Comparison of ENCODE assay signal across 11 cellular contexts in the genomic region with DNA sequence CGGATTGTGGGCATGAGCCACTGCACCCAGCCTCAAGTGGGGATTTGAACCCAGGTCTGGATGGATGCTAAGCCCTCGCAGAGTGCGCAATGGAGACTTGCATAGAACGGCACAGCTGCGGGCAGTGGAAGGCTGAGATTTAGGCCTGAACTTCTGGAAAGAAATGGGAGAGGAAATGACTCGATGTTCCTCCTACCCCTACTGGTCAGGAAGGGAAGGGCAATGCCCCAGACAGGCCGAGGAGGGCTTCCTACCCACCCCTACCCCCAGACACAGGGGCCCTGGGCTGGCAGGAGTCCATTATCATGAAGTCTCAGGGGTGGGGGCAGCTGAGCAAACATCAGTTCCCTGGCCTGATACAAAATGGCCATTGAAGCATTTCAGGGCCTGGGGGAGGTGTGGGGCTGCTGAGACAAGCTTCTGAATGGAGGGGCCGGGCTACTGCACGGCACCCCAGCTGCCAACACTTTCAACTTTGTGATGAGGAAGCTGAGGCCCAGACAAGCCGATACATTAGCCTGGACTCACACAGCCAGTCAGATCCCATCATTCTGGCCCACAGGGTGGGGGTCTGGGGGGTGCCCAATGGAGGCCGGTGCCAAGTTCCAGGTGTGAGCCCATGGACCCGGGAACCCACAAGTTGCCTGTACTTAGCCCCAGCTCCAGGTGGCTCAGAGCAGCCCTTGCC. TPM values are rescaled to one million over a fixed set of nuclear protein-coding genes. Genes with fewer than 3 reads are reported as not detected.
DNase-seq lines count a peak whose midpoint lies in the region; ATAC-seq, FAIRE-seq and TF ChIP-seq lines count a peak whose summit lies in the region.
"Had no signal": no experiment of that assay in that cellular context is flagged by ENCODE, and none has a peak within 500 bp of the region (broad histone marks: within the 10 kb centered on the region; RNA-seq: fewer than 3 reads in every experiment).

No MANE protein-coding gene starts in this region.

- H3K9me3 Mint-ChIP-seq in endothelial cell (ENCODE audit: unreplicated experiment): no peaks in the 10 kb centered on the region

- no peak overlapping the region for H3K4me3 ChIP-seq in GM12864 (ENCODE audit: low read depth, low read length)
- H3K4me3 ChIP-seq in pancreas: no peak overlapping the region

- peak; percentile 61 for TF ChIP-seq CTCF in GM12864 (IDR thresholded peaks at IDR 0.05; ENCODE audit: low read depth, low read length, missing control alignments)
- TF ChIP-seq CTCF in endothelial cell (IDR thresholded peaks at IDR 0.05; ENCODE audit: unreplicated experiment): peak; percentile 60
- TF ChIP-seq CTCF in pancreas (IDR thresholded peaks at IDR 0.05): peak; percentile 19 to 44 (median 24)

- H3K27ac ChIP-seq in pancreas: no peak overlapping the region

- no peaks in the 10 kb centered on the region for H3K4me1 Mint-ChIP-seq in endothelial cell (ENCODE audit: unreplicated experiment)

- DNase-seq in GM12864 (ENCODE audit: low read depth) (no peak), NCI-H345 (lab: John Stamatoyannopoulos, UW) (peak; percentile 79), endothelial cell (ENCODE audit: low spot score) (peak; percentile 53), pancreas (no peak)
- no peak for DNase-seq in activated naive CD4-positive, alpha-beta T cell treated with Interleukin-2 at 50 U/mL for 16 hours
- DNase-seq in stimulated activated CD4-positive, alpha-beta T cell treated with anti-CD3 and anti-CD28 coated beads, Interleukin-4, amount 100 ng/mL, for 24 hours: no peak
- DNase-seq: effector memory CD4-positive, alpha-beta T cell; stimulated activated CD4-positive, alpha-beta T cell treated with anti-CD3 and anti-CD28 coated beads, Interleukin-1b, Interleukin-23, amount 100 ng/mL, for 48 hours had no signal

- intact Hi-C loops in pancreas (cut with DNase I): no loop called here

- 45 to 53% methylated on average over 12 of the region's 12 CpGs for WGBS in pancreas, 2 donors

- FAIRE-seq in pancreas (lab: Jason Lieb, UNC): no peak

- H3K36me3 ChIP-seq in pancreas: no peaks in the 10 kb centered on the region

- H3K9me3 ChIP-seq in pancreas: no peaks in the 10 kb centered on the region

- peaks cover 15 to 21% (median 15%) of the 10 kb centered on the region in 3 donors for H3K4me1 ChIP-seq in pancreas

- ATAC-seq in pancreas (peak; percentile 26 to 47 (median 40)), HG02623 (IDR thresholded peaks at IDR 0.05; ENCODE audit: unreplicated experiment) (no peak), HG03095 (IDR thresholded peaks at IDR 0.05; ENCODE audit: unreplicated experiment) (no peak)

- H3K27me3 Mint-ChIP-seq in endothelial cell (ENCODE audit: unreplicated experiment): peaks cover 6% of the 10 kb centered on the region

- no peaks in the 10 kb centered on the region for H3K27me3 ChIP-seq in pancreas

- H3K36me3 Mint-ChIP-seq in endothelial cell (ENCODE audit: low read depth, unreplicated experiment): no peaks in the 10 kb centered on the region

- H3K27ac Mint-ChIP-seq in endothelial cell (ENCODE audit: unreplicated experiment): no peak overlapping the region

- H3K4me3 Mint-ChIP-seq in endothelial cell (ENCODE audit: unreplicated experiment): no peak overlapping the region

RNA-seq across cellular contexts. Expression of gene WDR38, which starts 13.5 kb away (rescaled TPM):
- total RNA-seq in endothelial cell (ENCODE audit: unreplicated experiment) (not detected), pancreas (under 1 TPM in 1 of 6 donors, not detected in 5; 0.13 TPM)
- polyA plus RNA-seq in pancreas: not detected
- total RNA-seq: T-helper 2 cell treated with Interferon-gamma antibody and Interleukin-4, amounts not matched to agents 100 ng/mL and 5 ng/mL, for 36 hours had no signal

RNA-seq across cellular contexts. Expression of gene RPL35, which starts 22.0 kb away (rescaled TPM):
- total RNA-seq in endothelial cell (ENCODE audit: unreplicated experiment) (1,069 TPM), pancreas (1,000 to 10,000 TPM in 2 of 6 donors, 100 to 1,000 TPM in 4; 711 to 1,181 (median 872) TPM)
- 1,000 to 10,000 TPM; 2,170 to 3,795 TPM for polyA plus RNA-seq in pancreas

RNA-seq across cellular contexts. Expression of gene ARPC5L, which starts 22.2 kb away (rescaled TPM):
- total RNA-seq in endothelial cell (ENCODE audit: unreplicated experiment) (67.0 TPM), pancreas (10 to 100 TPM in 4 of 6 donors, 1 to 10 TPM in 2; 7.0 to 14.9 (median 10.4) TPM)
- 10 to 100 TPM; 13.7 to 24.4 TPM for polyA plus RNA-seq in pancreas

Comparison
In these comparisons a context has a peak if more than half of its experiments do, and no peak if none do; other contexts are left out.
1. DNase-seq: peak in NCI-H345 (single experiment) and endothelial cell (single experiment); none in GM12864 (single experiment), pancreas (0 of 6), activated naive CD4-positive, alpha-beta T cell treated with Interleukin-2 at 50 U/mL for 16 hours (single experiment) and stimulated activated CD4-positive, alpha-beta T cell treated with anti-CD3 and anti-CD28 coated beads, Interleukin-4, amount 100 ng/mL, for 24 hours (single experiment).
2. ATAC-seq: peak in pancreas (4 of 4); none in HG02623 (single experiment) and HG03095 (single experiment).
3. Peak in every context shown above with its lines, with median percentiles within 50 percentile points of each other: CTCF ChIP-seq.